Comparison of ENCODE assay signal across 7 cellular contexts in genomic region chr19:1251503-1252220, GRCh38.
DNase-seq lines count a peak whose midpoint lies in the region; FAIRE-seq and TF ChIP-seq lines count a peak whose summit lies in the region.
"Had no signal": no experiment of that assay in that cellular context is flagged by ENCODE, and none has a peak within 500 bp of the region (broad histone marks: within the 10 kb centered on the region; RNA-seq: fewer than 3 reads in every experiment).

No MANE protein-coding gene starts in this region.

- no peaks in the 10 kb centered on the region for H3K9me3 ChIP-seq in stomach smooth muscle (ENCODE audit: control insufficient read depth in 2 of 2, low read length in 2 of 2)

- no peak for DNase-seq in GM19239 (ENCODE audit: insufficient read length, low spot score)
- DNase-seq in activated CD4-positive, alpha-beta T cell treated with anti-CD3 and anti-CD28 coated beads for 1 hour, result peak; percentile 49
- DNase-seq in head of caudate nucleus, result peak in 29 of 42 donors; percentile 34 to 87 (median 77)
- DNase-seq in HTR-8/SVneo (ENCODE audit: insufficient read length, low spot score), result no peak
- no peak for DNase-seq in GM20000 (ENCODE audit: low spot score)

- H3K36me3 ChIP-seq in stomach smooth muscle (ENCODE audit: control insufficient read depth in 2 of 2, insufficient read depth in 2 of 2, low read length in 2 of 2), result peaks cover 20 to 29% of the 10 kb centered on the region in 2 donors

- H3K27me3 ChIP-seq in stomach smooth muscle (ENCODE audit: control insufficient read depth in 1 of 2, insufficient read depth in 2 of 2, low read length in 2 of 2), result no peaks in the 10 kb centered on the region

- FAIRE-seq in GM19239 (lab: Jason Lieb, UNC) (peak; percentile 86), HTR-8/SVneo (lab: Jason Lieb, UNC) (no peak)
- FAIRE-seq: colon had no signal

- TF ChIP-seq CTCF in GM20000 (IDR thresholded peaks at IDR 0.05; ENCODE audit: extremely low read depth, missing control alignments), result no peak

- intact Hi-C loops in head of caudate nucleus (cut with DNase I), result no loop called here

- H3K27ac ChIP-seq in stomach smooth muscle (ENCODE audit: low read length), result peak overlapping the region; percentile 97

- peak overlapping the region; percentile 66 to 93 for H3K9ac ChIP-seq in stomach smooth muscle (ENCODE audit: low read length in 2 of 2)

- peak overlapping the region; percentile 72 to 75 for H3K4me3 ChIP-seq in stomach smooth muscle (ENCODE audit: low read length in 2 of 2)

- H3K4me1 ChIP-seq in stomach smooth muscle (ENCODE audit: control insufficient read depth, insufficient read depth, low read length), result peaks cover 56% of the 10 kb centered on the region

Comparison
In these comparisons a context has a peak if more than half of its experiments do, and no peak if none do; other contexts are left out.
1. DNase-seq: peak in activated CD4-positive, alpha-beta T cell treated with anti-CD3 and anti-CD28 coated beads for 1 hour (single experiment) and head of caudate nucleus (29 of 42); none in GM19239 (single experiment), HTR-8/SVneo (single experiment) and GM20000 (single experiment).